32 cellular contexts compared by ENCODE assay signal in genomic region chr17:4119299-4119698, GRCh38.
"Had no signal": no experiment of that assay in that cellular context is flagged by ENCODE, and none has a peak within 500 bp of the region (broad histone marks: within the 10 kb centered on the region; RNA-seq: fewer than 3 reads in every experiment).

No MANE protein-coding gene starts in this region.

- H3K36me3 Mint-ChIP-seq: activated naive CD4-positive, alpha-beta T cell treated with anti-CD3 and anti-CD28 coated beads, Interleukin-2, amount 50 U/mL, for 72 hours had no signal

- H3K9me3 Mint-ChIP-seq: activated B cell treated with CpG ODN at 0.5 μM for 24 hours; activated CD4-positive, alpha-beta memory T cell treated with anti-CD3 and anti-CD28 coated beads for 36 hours; activated CD4-positive, alpha-beta T cell treated with anti-CD3 and anti-CD28 coated beads, Interleukin-2, amount 10 ng/mL, durations not matched to agents 24 days and 14 days; activated CD8-positive, alpha-beta T cell treated with anti-CD3 and anti-CD28 coated beads for 36 hours; activated naive CD4-positive, alpha-beta T cell treated with anti-CD3 and anti-CD28 coated beads for 36 hours; activated naive CD4-positive, alpha-beta T cell treated with anti-CD3 and anti-CD28 coated beads, Interleukin-2, amount 50 U/mL, for 72 hours; activated naive CD8-positive, alpha-beta T cell treated with anti-CD3 and anti-CD28 coated beads for 36 hours; activated T-cell treated with anti-CD3 and anti-CD28 coated beads, Interleukin-2, amount 50 U/mL, for 24 hours; central memory CD8-positive, alpha-beta T cell; T-helper 1 cell treated with Interleukin-12 subunit alpha and Interleukin-12 subunit beta and Interleukin-4 antibody, amounts not matched to agents 30 μg/mL and 1 μg/mL, for 36 hours; T-helper 2 cell treated with Interferon-gamma antibody and Interleukin-4, amounts not matched to agents 5 μg/mL and 100 μg/mL, for 36 hours had no signal

- H3K4me3 Mint-ChIP-seq: activated B cell treated with CpG ODN at 0.5 μM for 24 hours; activated CD4-positive, alpha-beta memory T cell treated with anti-CD3 and anti-CD28 coated beads for 36 hours; activated CD4-positive, alpha-beta T cell treated with anti-CD3 and anti-CD28 coated beads, Interleukin-2, amount 10 ng/mL, durations not matched to agents 24 days and 14 days; activated CD8-positive, alpha-beta T cell treated with anti-CD3 and anti-CD28 coated beads for 36 hours; activated naive CD4-positive, alpha-beta T cell treated with anti-CD3 and anti-CD28 coated beads for 36 hours; activated naive CD8-positive, alpha-beta T cell treated with anti-CD3 and anti-CD28 coated beads for 36 hours; activated T-cell treated with anti-CD3 and anti-CD28 coated beads, Interleukin-2, amount 50 U/mL, for 24 hours; central memory CD8-positive, alpha-beta T cell; T-helper 1 cell treated with Interleukin-12 subunit alpha and Interleukin-12 subunit beta and Interleukin-4 antibody, amounts not matched to agents 30 μg/mL and 1 μg/mL, for 36 hours; T-helper 2 cell treated with Interferon-gamma antibody and Interleukin-4, amounts not matched to agents 5 μg/mL and 100 μg/mL, for 36 hours had no signal

- DNase-seq: activated B cell treated with CpG ODN at 0.5 μM for 24 hours; activated CD4-positive, alpha-beta memory T cell treated with anti-CD3 and anti-CD28 coated beads for 36 hours; activated CD4-positive, alpha-beta T cell treated with anti-CD3 and anti-CD28 coated beads for 4 hours; activated CD4-positive, alpha-beta T cell treated with anti-CD3 and anti-CD28 coated beads, Interleukin-2, amount 10 ng/mL, durations not matched to agents 24 days and 14 days; activated CD4-positive, alpha-beta T cell treated with anti-CD3 and anti-CD28 coated beads, Interleukin-2, amount 50 U/mL, for 1 hour; activated CD4-positive, alpha-beta T cell treated with anti-CD3 and anti-CD28 coated beads, Interleukin-2, amount 50 U/mL, for 4 hours; activated CD4-positive, CD25-positive, alpha-beta regulatory T cell treated with anti-CD3 and anti-CD28 coated beads, Interleukin-2, amount 50 U/mL, for 72 hours; activated CD8-positive, alpha-beta memory T cell treated with anti-CD3 and anti-CD28 coated beads, Interleukin-2, amount 50 U/mL, for 48 hours; activated CD8-positive, alpha-beta T cell treated with anti-CD3 and anti-CD28 coated beads for 36 hours; activated effector memory CD4-positive, alpha-beta T cell treated with anti-CD3 and anti-CD28 coated beads, Interleukin-2, amount 50 U/mL, for 16 hours; activated gamma-delta T cell treated with Interleukin-2 at 50 U/mL for 16 hours; activated naive CD4-positive, alpha-beta T cell; activated naive CD4-positive, alpha-beta T cell treated with anti-CD3 and anti-CD28 coated beads for 36 hours; activated naive CD4-positive, alpha-beta T cell treated with anti-CD3 and anti-CD28 coated beads, Interleukin-2, amount 50 U/mL, for 16 hours; activated naive CD8-positive, alpha-beta T cell treated with anti-CD3 and anti-CD28 coated beads for 36 hours; activated T-cell treated with anti-CD3 and anti-CD28 coated beads, Interleukin-2, amount 50 U/mL, for 24 hours; activated T-cell treated with anti-CD3 and anti-CD28 coated beads, Interleukin-2, amount 50 U/mL, for 48 hours; adrenal gland; amniotic stem cell; aorta; body of pancreas; brain microvascular endothelial cell; caudate nucleus; cerebellar nuclear complex; SW 1271; T-helper 1 cell; T-helper 2 cell; T-helper 9 cell had no signal

- H3K4me1 Mint-ChIP-seq: activated B cell treated with CpG ODN at 0.5 μM for 24 hours; activated CD4-positive, alpha-beta T cell treated with anti-CD3 and anti-CD28 coated beads, Interleukin-2, amount 10 ng/mL, durations not matched to agents 24 days and 14 days; activated naive CD8-positive, alpha-beta T cell treated with anti-CD3 and anti-CD28 coated beads for 36 hours had no signal

- H3K27me3 Mint-ChIP-seq: activated B cell treated with CpG ODN at 0.5 μM for 24 hours; activated CD4-positive, alpha-beta memory T cell treated with anti-CD3 and anti-CD28 coated beads for 36 hours; activated CD4-positive, alpha-beta T cell treated with anti-CD3 and anti-CD28 coated beads, Interleukin-2, amount 10 ng/mL, durations not matched to agents 24 days and 14 days; activated CD8-positive, alpha-beta T cell treated with anti-CD3 and anti-CD28 coated beads for 36 hours; activated naive CD8-positive, alpha-beta T cell treated with anti-CD3 and anti-CD28 coated beads for 36 hours; activated T-cell treated with anti-CD3 and anti-CD28 coated beads, Interleukin-2, amount 50 U/mL, for 24 hours; central memory CD8-positive, alpha-beta T cell had no signal

- H3K27ac Mint-ChIP-seq: activated B cell treated with CpG ODN at 0.5 μM for 24 hours; activated CD4-positive, alpha-beta memory T cell treated with anti-CD3 and anti-CD28 coated beads for 36 hours; activated CD4-positive, alpha-beta T cell treated with anti-CD3 and anti-CD28 coated beads, Interleukin-2, amount 10 ng/mL, durations not matched to agents 24 days and 14 days; activated CD8-positive, alpha-beta T cell treated with anti-CD3 and anti-CD28 coated beads for 36 hours; activated naive CD4-positive, alpha-beta T cell treated with anti-CD3 and anti-CD28 coated beads for 36 hours; activated naive CD8-positive, alpha-beta T cell treated with anti-CD3 and anti-CD28 coated beads for 36 hours; T-helper 1 cell treated with Interleukin-12 subunit alpha and Interleukin-12 subunit beta and Interleukin-4 antibody, amounts not matched to agents 30 μg/mL and 1 μg/mL, for 36 hours; T-helper 2 cell treated with Interferon-gamma antibody and Interleukin-4, amounts not matched to agents 5 μg/mL and 100 μg/mL, for 36 hours had no signal

- ATAC-seq: activated CD8-positive, alpha-beta T cell treated with anti-CD3 and anti-CD28 coated beads for 36 hours; activated naive CD4-positive, alpha-beta T cell treated with anti-CD3 and anti-CD28 coated beads, Interleukin-2, amount 50 U/mL, for 72 hours; body of pancreas had no signal
